19 cellular contexts compared by ENCODE assay signal in genomic region chr20:58081842-58082241, GRCh38.
DNase-seq lines count a peak whose midpoint lies in the region; ATAC-seq, FAIRE-seq and TF ChIP-seq lines count a peak whose summit lies in the region.
"Had no signal": no experiment of that assay in that cellular context is flagged by ENCODE, and none has a peak within 500 bp of the region (broad histone marks: within the 10 kb centered on the region; RNA-seq: fewer than 3 reads in every experiment).

No MANE protein-coding gene starts in this region.

- TF ChIP-seq CTCF in AG10803 (conservative IDR thresholded peaks at IDR 0.05; ENCODE audit: low read length) = no peak
- no peak for TF ChIP-seq CTCF in bronchial epithelial cell (IDR thresholded peaks at IDR 0.05; ENCODE audit: insufficient read depth, low read length, severe bottlenecking)
- TF ChIP-seq CTCF in heart left ventricle (IDR thresholded peaks at IDR 0.05) = no peak

- no peak for FAIRE-seq in bronchial epithelial cell (lab: Jason Lieb, UNC)
- FAIRE-seq: keratinocyte had no signal

- 45 to 66% (median 57%) methylated on average over 1 of the region's 1 CpG for WGBS in heart left ventricle, 4 donors

- H3K27me3 ChIP-seq in bronchial epithelial cell (ENCODE audit: control insufficient read depth, insufficient read depth, low read length) = no peaks in the 10 kb centered on the region
- H3K27me3 ChIP-seq in heart left ventricle = no peaks in the 10 kb centered on the region
- H3K27me3 ChIP-seq: adrenal gland had no signal

- DNase-seq in AG10803 (ENCODE audit: low read depth) (peak; percentile 85), LHCN-M2 (ENCODE audit: low read depth) (peak; percentile 87), bronchial epithelial cell (ENCODE audit: low read depth) (peak; percentile 29), inferior parietal cortex (ENCODE audit: extremely low spot score) (peak; percentile 4), heart left ventricle (no peak)
- DNase-seq: activated CD4-positive, alpha-beta T cell treated with anti-CD3 and anti-CD28 coated beads, Interleukin-2, amount 10 ng/mL, durations not matched to agents 7 days and 5 days; activated T-cell treated with anti-CD3 and anti-CD28 coated beads, Interleukin-2, amount 50 U/mL, for 4 hours; cortex of kidney; NCI-H1694 treated with DMSO at 0.1 percent for 48 hours; NCI-H526 treated with DMSO at 0.1 percent for 48 hours; Right ventricle myocardium superior; stomach had no signal

- H3K4me3 ChIP-seq in AG10803 (ENCODE audit: low read length) (no peak overlapping the region), bronchial epithelial cell (ENCODE audit: low read depth, low read length) (no peak overlapping the region), heart left ventricle (no peak overlapping the region)
- H3K4me3 ChIP-seq: adrenal gland, HAP-1, stomach had no signal

- H3K36me3 ChIP-seq in bronchial epithelial cell (ENCODE audit: control insufficient read depth, insufficient read depth, low read length) (no peaks in the 10 kb centered on the region), heart left ventricle (no peaks in the 10 kb centered on the region)
- H3K36me3 ChIP-seq: adrenal gland, HAP-1, stomach had no signal

- ATAC-seq in HG03354 (IDR thresholded peaks at IDR 0.05; ENCODE audit: poor library complexity, severe bottlenecking, unreplicated experiment) (no peak), HG02970 (IDR thresholded peaks at IDR 0.05; ENCODE audit: low FRiP score, unreplicated experiment) (no peak), GM21515 (IDR thresholded peaks at IDR 0.05; ENCODE audit: unreplicated experiment) (no peak), heart left ventricle (no peak)
- ATAC-seq: activated T-cell treated with anti-CD3 and anti-CD28 coated beads, Interleukin-2, amount 50 U/mL, for 4 hours had no signal

- H3K9me3 ChIP-seq in heart left ventricle = peaks cover 0 to 7% (median 0%) of the 10 kb centered on the region in 12 donors
- H3K9me3 ChIP-seq: adrenal gland, HAP-1, stomach had no signal

- H3K27ac ChIP-seq in heart left ventricle = no peak overlapping the region
- H3K27ac ChIP-seq: adrenal gland, KMS-11, stomach had no signal

- H3K4me1 ChIP-seq in heart left ventricle = peaks cover 0 to 12% (median 0%) of the 10 kb centered on the region in 12 donors
- H3K4me1 ChIP-seq: adrenal gland, HAP-1 had no signal

- no peak for TF ChIP-seq POLR2A in heart left ventricle (IDR thresholded peaks at IDR 0.05)

- intact Hi-C loops in heart left ventricle (cut with DNase I) = loop anchor here in 2 of 10 donors (10.0 kb wide), 2 partner anchors 87 to 367 kb away; partner anchors contain the start of gene PMEPA1 (in 1 of the 2)

Comparison
In these comparisons a context has a peak if more than half of its experiments do, and no peak if none do; other contexts are left out.
1. DNase-seq: peak in AG10803 (single experiment), LHCN-M2 (single experiment), bronchial epithelial cell (single experiment) and inferior parietal cortex (single experiment); none in heart left ventricle (0 of 5).